ENCODE assay signal across 15 cellular contexts in the genomic region with DNA sequence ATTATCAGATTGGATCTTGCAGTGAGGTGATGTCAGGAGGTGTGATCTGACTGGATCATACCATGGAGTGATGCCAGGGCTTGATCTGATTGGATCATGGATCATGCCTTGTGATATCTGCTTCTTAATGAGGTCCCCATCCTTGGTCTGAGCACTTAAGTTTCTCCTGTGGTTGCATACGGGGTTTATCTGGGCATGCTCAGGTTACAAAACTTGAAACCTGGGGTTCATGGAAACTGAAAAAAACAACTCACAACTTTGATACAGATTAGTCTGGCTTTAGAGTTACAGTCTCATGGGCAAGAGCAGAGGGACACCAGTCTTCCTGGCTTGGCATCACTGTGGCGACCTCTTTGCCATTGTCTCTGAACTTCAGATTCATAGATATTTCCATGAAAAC.
DNase-seq lines count a peak whose midpoint lies in the region; ATAC-seq, FAIRE-seq and TF ChIP-seq lines count a peak whose summit lies in the region.
"Had no signal": no experiment of that assay in that cellular context is flagged by ENCODE, and none has a peak within 500 bp of the region (broad histone marks: within the 10 kb centered on the region; RNA-seq: fewer than 3 reads in every experiment).

No MANE protein-coding gene starts in this region.

- H3K27me3 Mint-ChIP-seq in WTC11 (ENCODE audit: low read depth): no peaks in the 10 kb centered on the region

- no peak for TF ChIP-seq CTCF in WTC11 (IDR thresholded peaks at IDR 0.05)

- CTCF ChIA-PET in WTC11 (lab: Charles Lee): no interaction called here

- H3K36me3 Mint-ChIP-seq in WTC11: no peaks in the 10 kb centered on the region
- H3K36me3 Mint-ChIP-seq: CD8-positive, alpha-beta T cell; T-cell had no signal

- intact Hi-C loops in posterior vena cava (cut with DNase I): no loop called here

- ATAC-seq in WTC11: peak; percentile 17
- no peak for ATAC-seq in SK-N-SH treated with all-trans-retinoic acid at 6 μM for 48 hours
- no peak for ATAC-seq in HG03039 (IDR thresholded peaks at IDR 0.05; ENCODE audit: unreplicated experiment)
- ATAC-seq: CD8-positive, alpha-beta T cell; Right ventricle myocardium inferior; T-cell had no signal

- peak; percentile 9 for FAIRE-seq in urothelium cell line (lab: Jason Lieb, UNC)
- FAIRE-seq: A204.1 had no signal

- DNase-seq in NCI-H2196 (lab: John Stamatoyannopoulos, UW; ENCODE audit: unreplicated experiment) (peak; percentile 96), NCI-H2196 treated with DMSO at 0.1 percent for 48 hours (lab: John Stamatoyannopoulos, UW; ENCODE audit: unreplicated experiment) (no peak), NCI-H2107 treated with DMSO at 0.1 percent for 48 hours (lab: John Stamatoyannopoulos, UW; ENCODE audit: unreplicated experiment) (peak; percentile 99), WTC11 (ENCODE audit: low spot score) (no peak), urothelium cell line (ENCODE audit: low spot score) (no peak), posterior vena cava (ENCODE audit: low spot score) (no peak)
- DNase-seq: CD8-positive, alpha-beta T cell; KG1; NCI-H446; Peyer's patch; T-cell had no signal

- H3K4me1 Mint-ChIP-seq in WTC11: peaks cover 23% of the 10 kb centered on the region
- H3K4me1 Mint-ChIP-seq: T-cell had no signal

- POLR2A ChIA-PET in WTC11 (lab: Charles Lee): no interaction called here

- H3K9me3 Mint-ChIP-seq in WTC11: no peaks in the 10 kb centered on the region
- H3K9me3 Mint-ChIP-seq: CD8-positive, alpha-beta T cell; T-cell had no signal

- H3K4me3 Mint-ChIP-seq in WTC11: no peak overlapping the region
- H3K4me3 Mint-ChIP-seq: CD8-positive, alpha-beta T cell; T-cell had no signal

- H3K27ac Mint-ChIP-seq in WTC11: no peak overlapping the region
- H3K27ac Mint-ChIP-seq: CD8-positive, alpha-beta T cell; T-cell had no signal

TF ChIP-seq in WTC11, 78 proteins besides CTCF, POLR2A, EP300 and RAD21 (continues in another document):
- TF ChIP-seq, protein P1, sequence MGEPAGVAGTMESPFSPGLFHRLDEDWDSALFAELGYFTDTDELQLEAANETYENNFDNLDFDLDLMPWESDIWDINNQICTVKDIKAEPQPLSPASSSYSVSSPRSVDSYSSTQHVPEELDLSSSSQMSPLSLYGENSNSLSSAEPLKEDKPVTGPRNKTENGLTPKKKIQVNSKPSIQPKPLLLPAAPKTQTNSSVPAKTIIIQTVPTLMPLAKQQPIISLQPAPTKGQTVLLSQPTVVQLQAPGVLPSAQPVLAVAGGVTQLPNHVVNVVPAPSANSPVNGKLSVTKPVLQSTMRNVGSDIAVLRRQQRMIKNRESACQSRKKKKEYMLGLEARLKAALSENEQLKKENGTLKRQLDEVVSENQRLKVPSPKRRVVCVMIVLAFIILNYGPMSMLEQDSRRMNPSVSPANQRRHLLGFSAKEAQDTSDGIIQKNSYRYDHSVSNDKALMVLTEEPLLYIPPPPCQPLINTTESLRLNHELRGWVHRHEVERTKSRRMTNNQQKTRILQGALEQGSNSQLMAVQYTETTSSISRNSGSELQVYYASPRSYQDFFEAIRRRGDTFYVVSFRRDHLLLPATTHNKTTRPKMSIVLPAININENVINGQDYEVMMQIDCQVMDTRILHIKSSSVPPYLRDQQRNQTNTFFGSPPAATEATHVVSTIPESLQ (CRISPR knock-in tag; IDR thresholded peaks at IDR 0.05): no peak
- TF ChIP-seq TEAD4 (CRISPR knock-in tag; IDR thresholded peaks at IDR 0.05) (no peak), IRF2 (CRISPR knock-in tag; IDR thresholded peaks at IDR 0.05; ENCODE audit: borderline replicate concordance, low read depth) (no peak)
- TF ChIP-seq, protein P2, sequence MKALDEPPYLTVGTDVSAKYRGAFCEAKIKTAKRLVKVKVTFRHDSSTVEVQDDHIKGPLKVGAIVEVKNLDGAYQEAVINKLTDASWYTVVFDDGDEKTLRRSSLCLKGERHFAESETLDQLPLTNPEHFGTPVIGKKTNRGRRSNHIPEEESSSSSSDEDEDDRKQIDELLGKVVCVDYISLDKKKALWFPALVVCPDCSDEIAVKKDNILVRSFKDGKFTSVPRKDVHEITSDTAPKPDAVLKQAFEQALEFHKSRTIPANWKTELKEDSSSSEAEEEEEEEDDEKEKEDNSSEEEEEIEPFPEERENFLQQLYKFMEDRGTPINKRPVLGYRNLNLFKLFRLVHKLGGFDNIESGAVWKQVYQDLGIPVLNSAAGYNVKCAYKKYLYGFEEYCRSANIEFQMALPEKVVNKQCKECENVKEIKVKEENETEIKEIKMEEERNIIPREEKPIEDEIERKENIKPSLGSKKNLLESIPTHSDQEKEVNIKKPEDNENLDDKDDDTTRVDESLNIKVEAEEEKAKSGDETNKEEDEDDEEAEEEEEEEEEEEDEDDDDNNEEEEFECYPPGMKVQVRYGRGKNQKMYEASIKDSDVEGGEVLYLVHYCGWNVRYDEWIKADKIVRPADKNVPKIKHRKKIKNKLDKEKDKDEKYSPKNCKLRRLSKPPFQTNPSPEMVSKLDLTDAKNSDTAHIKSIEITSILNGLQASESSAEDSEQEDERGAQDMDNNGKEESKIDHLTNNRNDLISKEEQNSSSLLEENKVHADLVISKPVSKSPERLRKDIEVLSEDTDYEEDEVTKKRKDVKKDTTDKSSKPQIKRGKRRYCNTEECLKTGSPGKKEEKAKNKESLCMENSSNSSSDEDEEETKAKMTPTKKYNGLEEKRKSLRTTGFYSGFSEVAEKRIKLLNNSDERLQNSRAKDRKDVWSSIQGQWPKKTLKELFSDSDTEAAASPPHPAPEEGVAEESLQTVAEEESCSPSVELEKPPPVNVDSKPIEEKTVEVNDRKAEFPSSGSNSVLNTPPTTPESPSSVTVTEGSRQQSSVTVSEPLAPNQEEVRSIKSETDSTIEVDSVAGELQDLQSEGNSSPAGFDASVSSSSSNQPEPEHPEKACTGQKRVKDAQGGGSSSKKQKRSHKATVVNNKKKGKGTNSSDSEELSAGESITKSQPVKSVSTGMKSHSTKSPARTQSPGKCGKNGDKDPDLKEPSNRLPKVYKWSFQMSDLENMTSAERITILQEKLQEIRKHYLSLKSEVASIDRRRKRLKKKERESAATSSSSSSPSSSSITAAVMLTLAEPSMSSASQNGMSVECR (CRISPR knock-in tag; IDR thresholded peaks at IDR 0.05; ENCODE audit: borderline replicate concordance): no peak

TF ChIP-seq in SK-N-SH treated with all-trans-retinoic acid at 6 μM for 48 hours, 23 proteins besides CTCF, POLR2A, EP300 and RAD21:
- TF ChIP-seq SNAI2 (CRISPR knock-in tag; IDR thresholded peaks at IDR 0.05): no peak
- TF ChIP-seq OSR1 (CRISPR knock-in tag; IDR thresholded peaks at IDR 0.05): no peak

Comparison
In these comparisons a context has a peak if more than half of its experiments do, and no peak if none do; other contexts are left out.
1. DNase-seq: peak in NCI-H2196 (single experiment) and NCI-H2107 treated with DMSO at 0.1 percent for 48 hours (single experiment); none in NCI-H2196 treated with DMSO at 0.1 percent for 48 hours (single experiment), WTC11 (single experiment), urothelium cell line (single experiment) and posterior vena cava (single experiment).